In the genomic region with DNA sequence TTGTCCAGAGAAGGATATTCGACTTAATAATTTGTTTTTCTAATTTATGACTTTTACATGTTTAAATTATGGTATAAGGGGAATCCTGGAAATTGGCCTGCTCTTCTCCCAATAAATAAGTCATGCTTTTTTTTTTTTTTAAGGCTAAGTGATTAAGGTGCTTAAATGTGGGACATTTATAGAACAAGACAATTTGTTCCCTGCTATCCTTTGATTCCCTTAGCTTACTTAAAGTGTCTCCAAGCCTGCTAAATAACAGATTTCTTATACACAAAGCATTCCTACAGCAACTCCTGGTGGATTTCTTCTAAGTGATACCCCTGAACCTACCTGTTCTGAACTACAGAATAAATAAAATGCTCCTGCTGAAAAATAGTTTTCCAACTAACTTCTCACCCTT, we compare ENCODE assay signal across 18 cellular contexts.
"Had no signal": no experiment of that assay in that cellular context is flagged by ENCODE, and none has a peak within 500 bp of the region (broad histone marks: within the 10 kb centered on the region; RNA-seq: fewer than 3 reads in every experiment).

No MANE protein-coding gene starts in this region.

- H3K36me3 ChIP-seq: ascending aorta, cardiac muscle cell, MG63 had no signal

- H3K9me3 ChIP-seq: ascending aorta, MG63 had no signal

- DNase-seq: activated CD4-positive, alpha-beta T cell treated with anti-CD3 and anti-CD28 coated beads for 4 hours; activated CD8-positive, alpha-beta memory T cell treated with anti-CD3 and anti-CD28 coated beads, Interleukin-2, amount 50 U/mL, for 4 hours; activated CD8-positive, alpha-beta T cell treated with anti-CD3 and anti-CD28 coated beads for 36 hours; activated naive CD4-positive, alpha-beta T cell treated with anti-CD3 and anti-CD28 coated beads, Interleukin-2, amount 50 U/mL, for 16 hours; activated T-cell treated with anti-CD3 and anti-CD28 coated beads, Interleukin-2, amount 50 U/mL, for 72 hours; MV-4-11; NCI-H1092 treated with DMSO at 0.1 percent for 48 hours; NCI-H1417 treated with DMSO at 0.1 percent for 48 hours; NCI-H1694; NCI-H2029; NCI-H2107; NCI-H2171 treated with DMSO at 0.1 percent for 48 hours; NCI-H526; NCI-H774 had no signal

- ATAC-seq: activated CD4-positive, CD25-positive, alpha-beta regulatory T cell treated with anti-CD3 and anti-CD28 coated beads, Interleukin-2, amount 50 U/mL, for 24 hours; activated CD8-positive, alpha-beta T cell treated with anti-CD3 and anti-CD28 coated beads for 36 hours; activated T-cell treated with anti-CD3 and anti-CD28 coated beads, Interleukin-2, amount 50 U/mL, for 72 hours had no signal

- H3K27me3 ChIP-seq: ascending aorta, cardiac muscle cell, MG63 had no signal

- H3K27ac ChIP-seq: cardiac muscle cell had no signal

- H3K4me3 ChIP-seq: ascending aorta, cardiac muscle cell, MG63 had no signal
